ENCODE assay signal across 22 cellular contexts in the genomic region with DNA sequence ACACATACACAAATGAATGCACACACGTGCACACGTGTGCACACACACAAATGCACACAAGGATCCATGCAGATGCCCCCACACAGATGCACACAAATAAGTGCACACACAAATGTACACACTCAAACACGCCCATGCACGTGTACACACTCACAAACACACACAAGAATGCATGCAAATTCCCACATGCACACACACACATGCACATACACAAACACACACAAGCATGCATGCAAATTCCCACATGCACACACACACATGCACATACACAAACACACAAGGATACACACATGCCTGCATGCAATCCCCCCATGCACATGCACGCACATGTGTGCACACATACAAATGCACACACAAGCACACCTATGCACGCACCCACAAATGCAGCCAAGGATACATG. TPM values are rescaled to one million over a fixed set of nuclear protein-coding genes. Genes with fewer than 3 reads are reported as not detected.
"Had no signal": no experiment of that assay in that cellular context is flagged by ENCODE, and none has a peak within 500 bp of the region (broad histone marks: within the 10 kb centered on the region; RNA-seq: fewer than 3 reads in every experiment).

No MANE protein-coding gene starts in this region.

- H3K27ac ChIP-seq: epithelial cell of prostate, lower lobe of right lung, psoas muscle, sigmoid colon, spleen, vagina, WERI-Rb-1 had no signal

- H3K27me3 Mint-ChIP-seq: activated CD4-positive, alpha-beta memory T cell treated with anti-CD3 and anti-CD28 coated beads, Interleukin-2, amount 10 ng/mL, durations not matched to agents 7 days and 5 days; effector memory CD8-positive, alpha-beta T cell had no signal

- H3K27ac Mint-ChIP-seq: activated CD4-positive, alpha-beta memory T cell treated with anti-CD3 and anti-CD28 coated beads, Interleukin-2, amount 10 ng/mL, durations not matched to agents 7 days and 5 days; activated T-cell treated with anti-CD3 and anti-CD28 coated beads, Interleukin-2, amount 50 U/mL, for 72 hours; mesothelial cell of epicardium had no signal

- H3K4me1 Mint-ChIP-seq: mesothelial cell of epicardium, neural crest cell had no signal

- H3K9me3 ChIP-seq: lower lobe of right lung, psoas muscle, sigmoid colon, spleen, vagina had no signal

- H3K27me3 ChIP-seq: vagina had no signal

- DNase-seq: activated CD4-positive, alpha-beta memory T cell treated with anti-CD3 and anti-CD28 coated beads, Interleukin-2, amount 10 ng/mL, durations not matched to agents 7 days and 5 days; activated CD4-positive, alpha-beta T cell treated with anti-CD3 and anti-CD28 coated beads for 4 hours; activated CD8-positive, alpha-beta memory T cell treated with anti-CD3 and anti-CD28 coated beads, Interleukin-2, amount 50 U/mL, for 4 hours; activated naive CD4-positive, alpha-beta T cell treated with Interleukin-2 at 50 U/mL for 16 hours; activated T-cell treated with anti-CD3 and anti-CD28 coated beads, Interleukin-2, amount 50 U/mL, for 72 hours; dermis blood vessel endothelial cell; effector memory CD8-positive, alpha-beta T cell; foreskin melanocyte; lower lobe of right lung; psoas muscle; sigmoid colon; spleen; T-helper 1 cell; WERI-Rb-1 had no signal

- H3K4me3 ChIP-seq: lower lobe of right lung, psoas muscle, sigmoid colon, spleen, vagina had no signal

- H3K9me3 Mint-ChIP-seq: activated CD4-positive, alpha-beta memory T cell treated with anti-CD3 and anti-CD28 coated beads, Interleukin-2, amount 10 ng/mL, durations not matched to agents 7 days and 5 days; activated T-cell treated with anti-CD3 and anti-CD28 coated beads, Interleukin-2, amount 50 U/mL, for 72 hours; effector memory CD8-positive, alpha-beta T cell; mesothelial cell of epicardium; neural crest cell had no signal

- H3K36me3 ChIP-seq: sigmoid colon, vagina, WERI-Rb-1 had no signal

- H3K4me1 ChIP-seq: psoas muscle, sigmoid colon, vagina had no signal

- H3K4me3 Mint-ChIP-seq: activated CD4-positive, alpha-beta memory T cell treated with anti-CD3 and anti-CD28 coated beads, Interleukin-2, amount 10 ng/mL, durations not matched to agents 7 days and 5 days; activated T-cell treated with anti-CD3 and anti-CD28 coated beads, Interleukin-2, amount 50 U/mL, for 72 hours; effector memory CD8-positive, alpha-beta T cell; mesothelial cell of epicardium; neural crest cell had no signal

- ATAC-seq: activated T-cell treated with anti-CD3 and anti-CD28 coated beads, Interleukin-2, amount 50 U/mL, for 72 hours; effector memory CD8-positive, alpha-beta T cell; lower lobe of right lung; psoas muscle had no signal

- H3K36me3 Mint-ChIP-seq: mesothelial cell of epicardium had no signal

RNA-seq across cellular contexts. Expression of gene GNA15, which starts 13.3 kb away (rescaled TPM):
- total RNA-seq: astrocyte, chondrocyte, fibroblast of lung, neural crest cell, osteocyte had no signal
- polyA plus RNA-seq: fibroblast of lung had no signal

RNA-seq across cellular contexts. Expression of gene S1PR4, which starts 29.5 kb away (rescaled TPM):
- total RNA-seq: astrocyte, chondrocyte, fibroblast of lung, mesothelial cell of epicardium, neural crest cell, osteocyte, vagina had no signal
- polyA plus RNA-seq: fibroblast of lung had no signal
